Comparison of ENCODE assay signal across 1 cellular context in the genomic region with DNA sequence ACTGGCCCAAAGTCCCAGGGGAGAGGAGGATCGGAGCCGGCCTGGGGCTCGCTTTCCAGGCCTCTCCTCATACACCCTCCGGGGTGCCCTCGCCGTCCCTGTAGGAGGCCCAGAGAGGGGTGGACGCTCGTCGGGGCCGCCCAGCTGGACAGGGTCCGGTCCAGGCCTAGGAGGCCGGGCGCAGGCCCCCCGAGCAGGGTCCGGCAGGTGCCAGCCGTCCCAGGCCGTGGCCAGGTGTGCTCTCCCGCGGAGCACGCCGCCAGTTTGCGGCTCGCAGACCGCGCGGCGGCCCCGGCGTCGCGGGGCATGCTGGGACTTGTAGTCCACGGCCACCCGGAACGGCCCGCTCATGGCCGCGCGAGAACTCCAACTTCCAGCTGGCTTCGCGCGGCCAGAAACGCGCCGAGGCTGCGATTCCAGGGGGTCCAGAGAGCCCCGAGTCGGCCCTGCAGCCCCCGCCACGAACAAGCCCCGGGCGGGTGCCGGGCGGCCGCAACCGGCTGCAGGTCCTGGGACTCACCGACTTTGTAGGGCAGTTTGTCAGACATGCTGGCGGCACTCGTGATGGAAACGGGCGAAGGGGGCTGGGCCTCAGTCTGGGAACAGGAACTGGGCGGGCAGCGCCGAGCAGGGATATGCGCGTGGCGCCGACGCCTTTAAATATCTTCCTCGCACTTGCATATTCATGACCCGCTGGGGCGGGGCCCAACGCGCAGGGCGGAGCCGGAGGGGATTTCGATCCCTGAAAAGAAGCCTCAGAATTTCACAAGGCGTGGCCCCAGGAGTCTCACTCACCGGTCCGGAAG.
TF ChIP-seq lines count a peak whose summit lies in the region.

A gene (minus strand): TSS at position 633 of the 806 bp plus-strand sequence. CDS start 85 bp downstream, at position 548.

TF ChIP-seq in HepG2, 621 proteins besides CTCF, POLR2A, EP300 and RAD21 (continued from another document and continues in another):
- peak; percentile 73 for TF ChIP-seq BCL6 (CRISPR knock-in tag; IDR thresholded peaks at IDR 0.05)
- peak; percentile 35; the same call in 1 of the 2 replicates for TF ChIP-seq NFYB (CRISPR knock-in tag; IDR thresholded peaks at IDR 0.05)
- TF ChIP-seq, protein P1, sequence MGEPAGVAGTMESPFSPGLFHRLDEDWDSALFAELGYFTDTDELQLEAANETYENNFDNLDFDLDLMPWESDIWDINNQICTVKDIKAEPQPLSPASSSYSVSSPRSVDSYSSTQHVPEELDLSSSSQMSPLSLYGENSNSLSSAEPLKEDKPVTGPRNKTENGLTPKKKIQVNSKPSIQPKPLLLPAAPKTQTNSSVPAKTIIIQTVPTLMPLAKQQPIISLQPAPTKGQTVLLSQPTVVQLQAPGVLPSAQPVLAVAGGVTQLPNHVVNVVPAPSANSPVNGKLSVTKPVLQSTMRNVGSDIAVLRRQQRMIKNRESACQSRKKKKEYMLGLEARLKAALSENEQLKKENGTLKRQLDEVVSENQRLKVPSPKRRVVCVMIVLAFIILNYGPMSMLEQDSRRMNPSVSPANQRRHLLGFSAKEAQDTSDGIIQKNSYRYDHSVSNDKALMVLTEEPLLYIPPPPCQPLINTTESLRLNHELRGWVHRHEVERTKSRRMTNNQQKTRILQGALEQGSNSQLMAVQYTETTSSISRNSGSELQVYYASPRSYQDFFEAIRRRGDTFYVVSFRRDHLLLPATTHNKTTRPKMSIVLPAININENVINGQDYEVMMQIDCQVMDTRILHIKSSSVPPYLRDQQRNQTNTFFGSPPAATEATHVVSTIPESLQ (CRISPR knock-in tag; conservative IDR thresholded peaks at IDR 0.05): peak; percentile 93; the same call in 1 of the 2 replicates
- TF ChIP-seq, protein P2, sequence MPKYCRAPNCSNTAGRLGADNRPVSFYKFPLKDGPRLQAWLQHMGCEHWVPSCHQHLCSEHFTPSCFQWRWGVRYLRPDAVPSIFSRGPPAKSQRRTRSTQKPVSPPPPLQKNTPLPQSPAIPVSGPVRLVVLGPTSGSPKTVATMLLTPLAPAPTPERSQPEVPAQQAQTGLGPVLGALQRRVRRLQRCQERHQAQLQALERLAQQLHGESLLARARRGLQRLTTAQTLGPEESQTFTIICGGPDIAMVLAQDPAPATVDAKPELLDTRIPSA (CRISPR knock-in tag; IDR thresholded peaks at IDR 0.05; ENCODE audit: borderline replicate concordance): peak; percentile 97; the same call in 1 of the 2 replicates
- peak; percentile 92 for TF ChIP-seq ZNF232 (CRISPR knock-in tag; IDR thresholded peaks at IDR 0.05; ENCODE audit: borderline replicate concordance)
- no peak; the same call in 1 of the 2 replicates for TF ChIP-seq RARA (CRISPR knock-in tag; IDR thresholded peaks at IDR 0.05)
- 0 out of 2 replicates have a peak, but pooled peaks have one; percentile 87 for TF ChIP-seq ARNTL (CRISPR knock-in tag; IDR thresholded peaks at IDR 0.05)
- TF ChIP-seq, protein P3, sequence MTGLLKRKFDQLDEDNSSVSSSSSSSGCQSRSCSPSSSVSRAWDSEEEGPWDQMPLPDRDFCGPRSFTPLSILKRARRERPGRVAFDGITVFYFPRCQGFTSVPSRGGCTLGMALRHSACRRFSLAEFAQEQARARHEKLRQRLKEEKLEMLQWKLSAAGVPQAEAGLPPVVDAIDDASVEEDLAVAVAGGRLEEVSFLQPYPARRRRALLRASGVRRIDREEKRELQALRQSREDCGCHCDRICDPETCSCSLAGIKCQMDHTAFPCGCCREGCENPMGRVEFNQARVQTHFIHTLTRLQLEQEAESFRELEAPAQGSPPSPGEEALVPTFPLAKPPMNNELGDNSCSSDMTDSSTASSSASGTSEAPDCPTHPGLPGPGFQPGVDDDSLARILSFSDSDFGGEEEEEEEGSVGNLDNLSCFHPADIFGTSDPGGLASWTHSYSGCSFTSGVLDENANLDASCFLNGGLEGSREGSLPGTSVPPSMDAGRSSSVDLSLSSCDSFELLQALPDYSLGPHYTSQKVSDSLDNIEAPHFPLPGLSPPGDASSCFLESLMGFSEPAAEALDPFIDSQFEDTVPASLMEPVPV (CRISPR knock-in tag; IDR thresholded peaks at IDR 0.05): peak; percentile 94; the same call in 1 of the 2 replicates
- TF ChIP-seq AKAP8 (CRISPR knock-in tag; IDR thresholded peaks at IDR 0.05): peak; percentile 91; the same call in 1 of the 2 replicates
- TF ChIP-seq, protein P4, sequence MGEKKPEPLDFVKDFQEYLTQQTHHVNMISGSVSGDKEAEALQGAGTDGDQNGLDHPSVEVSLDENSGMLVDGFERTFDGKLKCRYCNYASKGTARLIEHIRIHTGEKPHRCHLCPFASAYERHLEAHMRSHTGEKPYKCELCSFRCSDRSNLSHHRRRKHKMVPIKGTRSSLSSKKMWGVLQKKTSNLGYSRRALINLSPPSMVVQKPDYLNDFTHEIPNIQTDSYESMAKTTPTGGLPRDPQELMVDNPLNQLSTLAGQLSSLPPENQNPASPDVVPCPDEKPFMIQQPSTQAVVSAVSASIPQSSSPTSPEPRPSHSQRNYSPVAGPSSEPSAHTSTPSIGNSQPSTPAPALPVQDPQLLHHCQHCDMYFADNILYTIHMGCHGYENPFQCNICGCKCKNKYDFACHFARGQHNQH (CRISPR knock-in tag; IDR thresholded peaks at IDR 0.05): peak; percentile 98
- peak; percentile 94 for TF ChIP-seq TP53 (CRISPR knock-in tag; conservative IDR thresholded peaks at IDR 0.05)
- TF ChIP-seq, protein P5, sequence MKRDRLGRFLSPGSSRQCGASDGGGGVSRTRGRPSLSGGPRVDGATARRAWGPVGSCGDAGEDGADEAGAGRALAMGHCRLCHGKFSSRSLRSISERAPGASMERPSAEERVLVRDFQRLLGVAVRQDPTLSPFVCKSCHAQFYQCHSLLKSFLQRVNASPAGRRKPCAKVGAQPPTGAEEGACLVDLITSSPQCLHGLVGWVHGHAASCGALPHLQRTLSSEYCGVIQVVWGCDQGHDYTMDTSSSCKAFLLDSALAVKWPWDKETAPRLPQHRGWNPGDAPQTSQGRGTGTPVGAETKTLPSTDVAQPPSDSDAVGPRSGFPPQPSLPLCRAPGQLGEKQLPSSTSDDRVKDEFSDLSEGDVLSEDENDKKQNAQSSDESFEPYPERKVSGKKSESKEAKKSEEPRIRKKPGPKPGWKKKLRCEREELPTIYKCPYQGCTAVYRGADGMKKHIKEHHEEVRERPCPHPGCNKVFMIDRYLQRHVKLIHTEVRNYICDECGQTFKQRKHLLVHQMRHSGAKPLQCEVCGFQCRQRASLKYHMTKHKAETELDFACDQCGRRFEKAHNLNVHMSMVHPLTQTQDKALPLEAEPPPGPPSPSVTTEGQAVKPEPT (CRISPR knock-in tag; IDR thresholded peaks at IDR 0.05; ENCODE audit: low read depth): peak; percentile 90; the same call in 1 of the 2 replicates
- peak; percentile 91 for TF ChIP-seq HNRNPK (IDR thresholded peaks at IDR 0.05; ENCODE audit: low read depth, low read length, poor library complexity, severe bottlenecking)
- TF ChIP-seq, protein P6, sequence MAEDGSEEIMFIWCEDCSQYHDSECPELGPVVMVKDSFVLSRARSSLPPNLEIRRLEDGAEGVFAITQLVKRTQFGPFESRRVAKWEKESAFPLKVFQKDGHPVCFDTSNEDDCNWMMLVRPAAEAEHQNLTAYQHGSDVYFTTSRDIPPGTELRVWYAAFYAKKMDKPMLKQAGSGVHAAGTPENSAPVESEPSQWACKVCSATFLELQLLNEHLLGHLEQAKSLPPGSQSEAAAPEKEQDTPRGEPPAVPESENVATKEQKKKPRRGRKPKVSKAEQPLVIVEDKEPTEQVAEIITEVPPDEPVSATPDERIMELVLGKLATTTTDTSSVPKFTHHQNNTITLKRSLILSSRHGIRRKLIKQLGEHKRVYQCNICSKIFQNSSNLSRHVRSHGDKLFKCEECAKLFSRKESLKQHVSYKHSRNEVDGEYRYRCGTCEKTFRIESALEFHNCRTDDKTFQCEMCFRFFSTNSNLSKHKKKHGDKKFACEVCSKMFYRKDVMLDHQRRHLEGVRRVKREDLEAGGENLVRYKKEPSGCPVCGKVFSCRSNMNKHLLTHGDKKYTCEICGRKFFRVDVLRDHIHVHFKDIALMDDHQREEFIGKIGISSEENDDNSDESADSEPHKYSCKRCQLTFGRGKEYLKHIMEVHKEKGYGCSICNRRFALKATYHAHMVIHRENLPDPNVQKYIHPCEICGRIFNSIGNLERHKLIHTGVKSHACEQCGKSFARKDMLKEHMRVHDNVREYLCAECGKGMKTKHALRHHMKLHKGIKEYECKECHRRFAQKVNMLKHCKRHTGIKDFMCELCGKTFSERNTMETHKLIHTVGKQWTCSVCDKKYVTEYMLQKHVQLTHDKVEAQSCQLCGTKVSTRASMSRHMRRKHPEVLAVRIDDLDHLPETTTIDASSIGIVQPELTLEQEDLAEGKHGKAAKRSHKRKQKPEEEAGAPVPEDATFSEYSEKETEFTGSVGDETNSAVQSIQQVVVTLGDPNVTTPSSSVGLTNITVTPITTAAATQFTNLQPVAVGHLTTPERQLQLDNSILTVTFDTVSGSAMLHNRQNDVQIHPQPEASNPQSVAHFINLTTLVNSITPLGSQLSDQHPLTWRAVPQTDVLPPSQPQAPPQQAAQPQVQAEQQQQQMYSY (CRISPR knock-in tag; IDR thresholded peaks at IDR 0.05): peak; percentile 72
- TF ChIP-seq ELF3 (CRISPR knock-in tag; IDR thresholded peaks at IDR 0.05): peak; percentile 87
- peak; percentile 75; the same call in 1 of the 2 replicates for TF ChIP-seq NR2C2 (CRISPR knock-in tag; IDR thresholded peaks at IDR 0.05; ENCODE audit: borderline replicate concordance)
- TF ChIP-seq, protein P7, sequence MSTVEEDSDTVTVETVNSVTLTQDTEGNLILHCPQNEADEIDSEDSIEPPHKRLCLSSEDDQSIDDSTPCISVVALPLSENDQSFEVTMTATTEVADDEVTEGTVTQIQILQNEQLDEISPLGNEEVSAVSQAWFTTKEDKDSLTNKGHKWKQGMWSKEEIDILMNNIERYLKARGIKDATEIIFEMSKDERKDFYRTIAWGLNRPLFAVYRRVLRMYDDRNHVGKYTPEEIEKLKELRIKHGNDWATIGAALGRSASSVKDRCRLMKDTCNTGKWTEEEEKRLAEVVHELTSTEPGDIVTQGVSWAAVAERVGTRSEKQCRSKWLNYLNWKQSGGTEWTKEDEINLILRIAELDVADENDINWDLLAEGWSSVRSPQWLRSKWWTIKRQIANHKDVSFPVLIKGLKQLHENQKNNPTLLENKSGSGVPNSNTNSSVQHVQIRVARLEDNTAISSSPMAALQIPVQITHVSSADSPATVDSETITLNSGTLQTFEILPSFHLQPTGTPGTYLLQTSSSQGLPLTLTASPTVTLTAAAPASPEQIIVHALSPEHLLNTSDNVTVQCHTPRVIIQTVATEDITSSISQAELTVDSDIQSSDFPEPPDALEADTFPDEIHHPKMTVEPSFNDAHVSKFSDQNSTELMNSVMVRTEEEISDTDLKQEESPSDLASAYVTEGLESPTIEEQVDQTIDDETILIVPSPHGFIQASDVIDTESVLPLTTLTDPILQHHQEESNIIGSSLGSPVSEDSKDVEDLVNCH (CRISPR knock-in tag; IDR thresholded peaks at IDR 0.05): peak; percentile 31; the same call in 1 of the 2 replicates
- peak; percentile 89 for TF ChIP-seq CBFB (CRISPR knock-in tag; IDR thresholded peaks at IDR 0.05)
- TF ChIP-seq ZSCAN12 (CRISPR knock-in tag; IDR thresholded peaks at IDR 0.05): no peak; the same call in 1 of the 2 replicates
- TF ChIP-seq, protein P8, sequence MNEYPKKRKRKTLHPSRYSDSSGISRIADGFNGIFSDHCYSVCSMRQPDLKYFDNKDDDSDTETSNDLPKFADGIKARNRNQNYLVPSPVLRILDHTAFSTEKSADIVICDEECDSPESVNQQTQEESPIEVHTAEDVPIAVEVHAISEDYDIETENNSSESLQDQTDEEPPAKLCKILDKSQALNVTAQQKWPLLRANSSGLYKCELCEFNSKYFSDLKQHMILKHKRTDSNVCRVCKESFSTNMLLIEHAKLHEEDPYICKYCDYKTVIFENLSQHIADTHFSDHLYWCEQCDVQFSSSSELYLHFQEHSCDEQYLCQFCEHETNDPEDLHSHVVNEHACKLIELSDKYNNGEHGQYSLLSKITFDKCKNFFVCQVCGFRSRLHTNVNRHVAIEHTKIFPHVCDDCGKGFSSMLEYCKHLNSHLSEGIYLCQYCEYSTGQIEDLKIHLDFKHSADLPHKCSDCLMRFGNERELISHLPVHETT (CRISPR knock-in tag; conservative IDR thresholded peaks at IDR 0.05): peak; percentile 62; the same call in 1 of the 2 replicates
- TF ChIP-seq ZBTB3 (CRISPR knock-in tag; IDR thresholded peaks at IDR 0.05; ENCODE audit: borderline replicate concordance, low read depth): no peak
- TF ChIP-seq MXD4 (CRISPR knock-in tag; IDR thresholded peaks at IDR 0.05): peak; percentile 97
- TF ChIP-seq, protein P9, sequence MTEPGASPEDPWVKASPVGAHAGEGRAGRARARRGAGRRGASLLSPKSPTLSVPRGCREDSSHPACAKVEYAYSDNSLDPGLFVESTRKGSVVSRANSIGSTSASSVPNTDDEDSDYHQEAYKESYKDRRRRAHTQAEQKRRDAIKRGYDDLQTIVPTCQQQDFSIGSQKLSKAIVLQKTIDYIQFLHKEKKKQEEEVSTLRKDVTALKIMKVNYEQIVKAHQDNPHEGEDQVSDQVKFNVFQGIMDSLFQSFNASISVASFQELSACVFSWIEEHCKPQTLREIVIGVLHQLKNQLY (CRISPR knock-in tag; IDR thresholded peaks at IDR 0.05): peak; percentile 5; the same call in 1 of the 2 replicates
- TF ChIP-seq ETV6 (CRISPR knock-in tag; conservative IDR thresholded peaks at IDR 0.05): peak; percentile 60
- peak; percentile 62; the same call in 1 of the 2 replicates for TF ChIP-seq ZNF354B (CRISPR knock-in tag; IDR thresholded peaks at IDR 0.05)
- peak; percentile 77; the same call in 1 of the 2 replicates for TF ChIP-seq ZNF761 (CRISPR knock-in tag; conservative IDR thresholded peaks at IDR 0.05)
- peak; percentile 88 for TF ChIP-seq CCDC6 (CRISPR knock-in tag; IDR thresholded peaks at IDR 0.05)
- peak; percentile 94; the same call in 1 of the 2 replicates for TF ChIP-seq ZNF446 (CRISPR knock-in tag; IDR thresholded peaks at IDR 0.05)
- 0 out of 2 replicates have a peak, but pooled peaks have one; percentile 23 for TF ChIP-seq ZNF549 (CRISPR knock-in tag; IDR thresholded peaks at IDR 0.05)
- TF ChIP-seq, protein P10, sequence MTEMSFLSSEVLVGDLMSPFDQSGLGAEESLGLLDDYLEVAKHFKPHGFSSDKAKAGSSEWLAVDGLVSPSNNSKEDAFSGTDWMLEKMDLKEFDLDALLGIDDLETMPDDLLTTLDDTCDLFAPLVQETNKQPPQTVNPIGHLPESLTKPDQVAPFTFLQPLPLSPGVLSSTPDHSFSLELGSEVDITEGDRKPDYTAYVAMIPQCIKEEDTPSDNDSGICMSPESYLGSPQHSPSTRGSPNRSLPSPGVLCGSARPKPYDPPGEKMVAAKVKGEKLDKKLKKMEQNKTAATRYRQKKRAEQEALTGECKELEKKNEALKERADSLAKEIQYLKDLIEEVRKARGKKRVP (CRISPR knock-in tag; IDR thresholded peaks at IDR 0.05): peak in 1 of 2 experiments; percentile 62; a peak in 1 of 4 replicates
- TF ChIP-seq KDM5B (CRISPR knock-in tag; IDR thresholded peaks at IDR 0.05; ENCODE audit: borderline replicate concordance): peak; percentile 98
- TF ChIP-seq ZNF180 (CRISPR knock-in tag; IDR thresholded peaks at IDR 0.05; ENCODE audit: borderline replicate concordance, low read depth): peak; percentile 79
- TF ChIP-seq ZNF619 (CRISPR knock-in tag; IDR thresholded peaks at IDR 0.05): peak; percentile 92; the same call in 1 of the 2 replicates
- TF ChIP-seq HNF4G (IDR thresholded peaks at IDR 0.05; ENCODE audit: borderline replicate concordance, low read depth, low read length): peak; percentile 36; the same call in 1 of the 2 replicates
- peak; percentile 78 for TF ChIP-seq HNF4G (CRISPR knock-in tag; IDR thresholded peaks at IDR 0.05; ENCODE audit: borderline replicate concordance, low read depth)
- TF ChIP-seq, protein P11, sequence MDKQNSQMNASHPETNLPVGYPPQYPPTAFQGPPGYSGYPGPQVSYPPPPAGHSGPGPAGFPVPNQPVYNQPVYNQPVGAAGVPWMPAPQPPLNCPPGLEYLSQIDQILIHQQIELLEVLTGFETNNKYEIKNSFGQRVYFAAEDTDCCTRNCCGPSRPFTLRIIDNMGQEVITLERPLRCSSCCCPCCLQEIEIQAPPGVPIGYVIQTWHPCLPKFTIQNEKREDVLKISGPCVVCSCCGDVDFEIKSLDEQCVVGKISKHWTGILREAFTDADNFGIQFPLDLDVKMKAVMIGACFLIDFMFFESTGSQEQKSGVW (CRISPR knock-in tag; IDR thresholded peaks at IDR 0.05; ENCODE audit: borderline replicate concordance): peak; percentile 92
